Comparison of ENCODE assay signal across 8 cellular contexts in genomic region chr3:66997560-66998074, GRCh38. TPM values are rescaled to one million over a fixed set of nuclear protein-coding genes. Genes with fewer than 3 reads are reported as not detected.
DNase-seq lines count a peak whose midpoint lies in the region; ATAC-seq and TF ChIP-seq lines count a peak whose summit lies in the region.

No MANE protein-coding gene starts in this region.

- peaks cover 32% of the 10 kb centered on the region for H3K4me1 Mint-ChIP-seq in activated CD8-positive, alpha-beta memory T cell treated with anti-CD3 and anti-CD28 coated beads, Interleukin-2, amount 10 ng/mL, durations not matched to agents 7 days and 5 days
- H3K4me1 Mint-ChIP-seq in activated CD4-positive, alpha-beta memory T cell treated with anti-CD3 and anti-CD28 coated beads, Interleukin-2, amount 10 ng/mL, durations not matched to agents 7 days and 5 days, result peaks cover 36% of the 10 kb centered on the region
- peaks cover 5% of the 10 kb centered on the region for H3K4me1 Mint-ChIP-seq in glutamatergic neuron (ENCODE audit: low read depth, unreplicated experiment)
- H3K4me1 Mint-ChIP-seq in stimulated activated effector memory CD8-positive, alpha-beta T cell treated with anti-CD3 and anti-CD28 coated beads, Interleukin-12 subunit alpha, Interleukin-12 subunit beta, amount 100 ng/mL, for 72 hours, result peaks cover 17% of the 10 kb centered on the region

- CTCF ChIA-PET in activated CD8-positive, alpha-beta memory T cell treated with anti-CD3 and anti-CD28 coated beads, Interleukin-2, amount 10 ng/mL, durations not matched to agents 7 days and 5 days (lab: Charles Lee), result interaction anchor here (0.8 to 3.9 kb wide), 6 partner anchors 8 to 86 kb away, joined by 3 to 34 read pairs (median 4); no protein-coding TSS in a partner anchor
- CTCF ChIA-PET in activated CD4-positive, alpha-beta memory T cell treated with anti-CD3 and anti-CD28 coated beads, Interleukin-2, amount 10 ng/mL, durations not matched to agents 7 days and 5 days (lab: Charles Lee), result interaction anchor here (0.5 to 3.6 kb wide), 9 partner anchors 9 to 1625 kb away, joined by 3 to 47 read pairs (median 6); no protein-coding TSS in a partner anchor

- no peak for TF ChIP-seq CTCF in glutamatergic neuron (IDR thresholded peaks at IDR 0.05; ENCODE audit: partially characterized antibody, unreplicated experiment)

- peaks cover 37% of the 10 kb centered on the region for H3K27me3 Mint-ChIP-seq in activated CD8-positive, alpha-beta memory T cell treated with anti-CD3 and anti-CD28 coated beads, Interleukin-2, amount 10 ng/mL, durations not matched to agents 7 days and 5 days
- H3K27me3 Mint-ChIP-seq in activated CD4-positive, alpha-beta memory T cell treated with anti-CD3 and anti-CD28 coated beads, Interleukin-2, amount 10 ng/mL, durations not matched to agents 7 days and 5 days, result peaks cover 26% of the 10 kb centered on the region
- H3K27me3 Mint-ChIP-seq in glutamatergic neuron (ENCODE audit: unreplicated experiment), result peaks cover 4% of the 10 kb centered on the region

- POLR2A ChIA-PET in activated CD4-positive, alpha-beta memory T cell treated with anti-CD3 and anti-CD28 coated beads, Interleukin-2, amount 10 ng/mL, durations not matched to agents 7 days and 5 days (lab: Charles Lee), result interaction anchor here (0.6 to 2.7 kb wide), 11 partner anchors 10 to 950 kb away, joined by 3 to 23 read pairs (median 3); partner anchors contain the start of gene SUCLG2

- H3K36me3 Mint-ChIP-seq in activated CD8-positive, alpha-beta memory T cell treated with anti-CD3 and anti-CD28 coated beads, Interleukin-2, amount 10 ng/mL, durations not matched to agents 7 days and 5 days, result peaks cover 10% of the 10 kb centered on the region
- peaks cover 16% of the 10 kb centered on the region for H3K36me3 Mint-ChIP-seq in activated CD4-positive, alpha-beta memory T cell treated with anti-CD3 and anti-CD28 coated beads, Interleukin-2, amount 10 ng/mL, durations not matched to agents 7 days and 5 days (ENCODE audit: low read depth)
- H3K36me3 Mint-ChIP-seq in glutamatergic neuron (ENCODE audit: unreplicated experiment), result no peaks in the 10 kb centered on the region
- H3K36me3 Mint-ChIP-seq in stimulated activated effector memory CD8-positive, alpha-beta T cell treated with anti-CD3 and anti-CD28 coated beads, Interleukin-12 subunit alpha, Interleukin-12 subunit beta, amount 100 ng/mL, for 72 hours, result peaks cover 20% of the 10 kb centered on the region

- peak overlapping the region; percentile 88 for H3K27ac Mint-ChIP-seq in activated CD8-positive, alpha-beta memory T cell treated with anti-CD3 and anti-CD28 coated beads, Interleukin-2, amount 10 ng/mL, durations not matched to agents 7 days and 5 days
- peak overlapping the region; percentile 88 for H3K27ac Mint-ChIP-seq in activated CD4-positive, alpha-beta memory T cell treated with anti-CD3 and anti-CD28 coated beads, Interleukin-2, amount 10 ng/mL, durations not matched to agents 7 days and 5 days
- H3K27ac Mint-ChIP-seq in glutamatergic neuron (ENCODE audit: unreplicated experiment), result peak overlapping the region; percentile 74
- peak overlapping the region; percentile 86 for H3K27ac Mint-ChIP-seq in stimulated activated effector memory CD8-positive, alpha-beta T cell treated with anti-CD3 and anti-CD28 coated beads, Interleukin-12 subunit alpha, Interleukin-12 subunit beta, amount 100 ng/mL, for 72 hours

- H3K9me3 Mint-ChIP-seq in activated CD8-positive, alpha-beta memory T cell treated with anti-CD3 and anti-CD28 coated beads, Interleukin-2, amount 10 ng/mL, durations not matched to agents 7 days and 5 days (ENCODE audit: low read depth), result no peaks in the 10 kb centered on the region
- no peaks in the 10 kb centered on the region for H3K9me3 Mint-ChIP-seq in activated CD4-positive, alpha-beta memory T cell treated with anti-CD3 and anti-CD28 coated beads, Interleukin-2, amount 10 ng/mL, durations not matched to agents 7 days and 5 days
- H3K9me3 Mint-ChIP-seq in glutamatergic neuron (ENCODE audit: unreplicated experiment), result peaks cover 9% of the 10 kb centered on the region
- no peaks in the 10 kb centered on the region for H3K9me3 Mint-ChIP-seq in stimulated activated effector memory CD8-positive, alpha-beta T cell treated with anti-CD3 and anti-CD28 coated beads, Interleukin-12 subunit alpha, Interleukin-12 subunit beta, amount 100 ng/mL, for 72 hours

- H3K4me3 Mint-ChIP-seq in activated CD8-positive, alpha-beta memory T cell treated with anti-CD3 and anti-CD28 coated beads, Interleukin-2, amount 10 ng/mL, durations not matched to agents 7 days and 5 days, result peak overlapping the region; percentile 92
- peak overlapping the region; percentile 85 for H3K4me3 Mint-ChIP-seq in activated CD4-positive, alpha-beta memory T cell treated with anti-CD3 and anti-CD28 coated beads, Interleukin-2, amount 10 ng/mL, durations not matched to agents 7 days and 5 days
- H3K4me3 Mint-ChIP-seq in glutamatergic neuron (ENCODE audit: unreplicated experiment), result peak overlapping the region; percentile 91
- H3K4me3 Mint-ChIP-seq in stimulated activated effector memory CD8-positive, alpha-beta T cell treated with anti-CD3 and anti-CD28 coated beads, Interleukin-12 subunit alpha, Interleukin-12 subunit beta, amount 100 ng/mL, for 72 hours, result peak overlapping the region; percentile 87

- DNase-seq in activated CD8-positive, alpha-beta memory T cell treated with anti-CD3 and anti-CD28 coated beads, Interleukin-2, amount 10 ng/mL, durations not matched to agents 7 days and 5 days, result no peak
- no peak for DNase-seq in activated CD8-positive, alpha-beta memory T cell treated with anti-CD3 and anti-CD28 coated beads, Interleukin-2, amount 50 U/mL, for 48 hours
- DNase-seq in activated CD4-positive, alpha-beta memory T cell treated with anti-CD3 and anti-CD28 coated beads, Interleukin-2, amount 10 ng/mL, durations not matched to agents 7 days and 5 days, result no peak
- DNase-seq in glutamatergic neuron (no peak), OCI-M2 (lab: John Stamatoyannopoulos, UW; ENCODE audit: unreplicated experiment) (no peak), NCI-H1417 (lab: John Stamatoyannopoulos, UW) (no peak), NCI-H1436 treated with DMSO at 0.1 percent for 48 hours (lab: John Stamatoyannopoulos, UW) (no peak)
- no peak for DNase-seq in stimulated activated effector memory CD8-positive, alpha-beta T cell treated with anti-CD3 and anti-CD28 coated beads, Interleukin-12 subunit alpha, Interleukin-12 subunit beta, amount 100 ng/mL, for 72 hours (ENCODE audit: low spot score in 2 of 2)

- ATAC-seq in activated CD8-positive, alpha-beta memory T cell treated with anti-CD3 and anti-CD28 coated beads, Interleukin-2, amount 10 ng/mL, durations not matched to agents 7 days and 5 days, result no peak
- no peak for ATAC-seq in stimulated activated effector memory CD8-positive, alpha-beta T cell treated with anti-CD3 and anti-CD28 coated beads, Interleukin-12 subunit alpha, Interleukin-12 subunit beta, amount 100 ng/mL, for 72 hours

RNA-seq across cellular contexts. Expression of gene KBTBD8, which starts 0.5 kb away (rescaled TPM):
- total RNA-seq in activated CD8-positive, alpha-beta memory T cell treated with anti-CD3 and anti-CD28 coated beads, Interleukin-2, amount 10 ng/mL, durations not matched to agents 7 days and 5 days, result 10 to 100 TPM; 10.4 to 19.2 TPM
- 10 to 100 TPM; 14.8 to 16.0 TPM for total RNA-seq in activated CD4-positive, alpha-beta memory T cell treated with anti-CD3 and anti-CD28 coated beads, Interleukin-2, amount 10 ng/mL, durations not matched to agents 7 days and 5 days
- total RNA-seq in glutamatergic neuron (ENCODE audit: unreplicated experiment), result 8.6 TPM
